ENCODE assay signal across 8 cellular contexts in genomic region chr15:62782100-62782791, GRCh38.
DNase-seq lines count a peak whose midpoint lies in the region; TF ChIP-seq lines count a peak whose summit lies in the region.

No MANE protein-coding gene starts in this region.

- H3K9me3 ChIP-seq in HAP-1: 0 out of 2 replicates have a peak, but pooled peaks cover 2% of the 10 kb centered on the region
- H3K9me3 ChIP-seq in iPS DF 6.9 (ENCODE audit: control insufficient read depth, insufficient read depth, low read length): no peaks in the 10 kb centered on the region

- H3K36me3 ChIP-seq in HAP-1 (replicated peaks) (no peaks in the 10 kb centered on the region), brain microvascular endothelial cell (replicated peaks) (no peaks in the 10 kb centered on the region), iPS DF 6.9 (ENCODE audit: control insufficient read depth, insufficient read depth, low read length) (no peaks in the 10 kb centered on the region)

- H3K4me3 Mint-ChIP-seq in CD14-positive monocyte: no peak overlapping the region
- H3K4me3 Mint-ChIP-seq in activated T-cell treated with anti-CD3 and anti-CD28 coated beads, Interleukin-2, amount 50 U/mL, for 24 hours: no peak overlapping the region

- in situ Hi-C loops in HAP-1 (cut with MboI; ENCODE audit: low sequenced_read_pairs): no loop called here
- in situ Hi-C loops in brain microvascular endothelial cell (cut with HindIII; ENCODE audit: low pct_ligation_motif_present, low sequenced_read_pairs): no loop called here

- no peaks in the 10 kb centered on the region for H3K36me3 Mint-ChIP-seq in CD14-positive monocyte
- H3K36me3 Mint-ChIP-seq in activated T-cell treated with anti-CD3 and anti-CD28 coated beads, Interleukin-2, amount 50 U/mL, for 24 hours (ENCODE audit: low read depth): no peaks in the 10 kb centered on the region

- H3K4me1 ChIP-seq in HAP-1: peaks cover 20% of the 10 kb centered on the region
- H3K4me1 ChIP-seq in iPS DF 6.9 (ENCODE audit: control insufficient read depth, insufficient read depth, low read length): no peaks in the 10 kb centered on the region

- intact Hi-C loops in CD14-positive monocyte (cut with micrococcal nuclease): loop anchor here in 1 of 2 donors (10.0 kb wide), 1 partner anchor 313 kb away; no protein-coding TSS in a partner anchor

- peaks cover 1 to 4% (median 2%) of the 10 kb centered on the region in 3 donors for H3K27me3 Mint-ChIP-seq in CD14-positive monocyte (ENCODE audit: low read depth in 3 of 3)
- peaks cover 7% of the 10 kb centered on the region for H3K27me3 Mint-ChIP-seq in activated T-cell treated with anti-CD3 and anti-CD28 coated beads, Interleukin-2, amount 50 U/mL, for 24 hours

- TF ChIP-seq CTCF in CD14-positive monocyte (IDR thresholded peaks at IDR 0.05) (peak; percentile 49), brain microvascular endothelial cell (IDR thresholded peaks at IDR 0.05; ENCODE audit: low read depth, low read length, missing control alignments) (peak; percentile 82)

- H3K27me3 ChIP-seq in HAP-1 (ENCODE audit: low read depth) (no peaks in the 10 kb centered on the region), brain microvascular endothelial cell (replicated peaks) (no peaks in the 10 kb centered on the region), iPS DF 6.9 (ENCODE audit: control insufficient read depth, insufficient read depth, low read length) (no peaks in the 10 kb centered on the region)

- H3K4me1 Mint-ChIP-seq in CD14-positive monocyte: peaks cover 32% of the 10 kb centered on the region
- no peaks in the 10 kb centered on the region for H3K4me1 Mint-ChIP-seq in activated T-cell treated with anti-CD3 and anti-CD28 coated beads, Interleukin-2, amount 50 U/mL, for 24 hours (ENCODE audit: low read depth)

- peak overlapping the region in 1 of 7 donors; percentile 4 for H3K27ac Mint-ChIP-seq in CD14-positive monocyte
- H3K27ac Mint-ChIP-seq in activated T-cell treated with anti-CD3 and anti-CD28 coated beads, Interleukin-2, amount 50 U/mL, for 24 hours: no peak overlapping the region

- no peak overlapping the region for H3K4me3 ChIP-seq in HAP-1
- no peak overlapping the region for H3K4me3 ChIP-seq in brain microvascular endothelial cell (ENCODE audit: low read depth, low read length)
- no peak overlapping the region for H3K4me3 ChIP-seq in iPS DF 6.9 (ENCODE audit: low read length)

- H3K27ac ChIP-seq in brain microvascular endothelial cell (no peak overlapping the region), iPS DF 6.9 (ENCODE audit: low read length) (no peak overlapping the region)

- DNase-seq in CD14-positive monocyte (ENCODE audit: low spot score): no peak
- peak; percentile 82 to 84 for DNase-seq in HAP-1 (ENCODE audit: low spot score in 2 of 2)
- DNase-seq in NCI-H748 (lab: John Stamatoyannopoulos, UW; ENCODE audit: unreplicated experiment): peak; percentile 62
- DNase-seq in brain microvascular endothelial cell: peak; percentile 75
- peak; percentile 61 for DNase-seq in iPS DF 6.9 (ENCODE audit: low read depth, low spot score)
- DNase-seq in smooth muscle cell of the brain vasculature (ENCODE audit: low read depth, low spot score): peak; percentile 90
- no peak for DNase-seq in activated CD8-positive, alpha-beta memory T cell treated with anti-CD3 and anti-CD28 coated beads for 24 hours
- no peak for DNase-seq in activated T-cell treated with anti-CD3 and anti-CD28 coated beads, Interleukin-2, amount 50 U/mL, for 24 hours

- H3K9me3 Mint-ChIP-seq in CD14-positive monocyte: no peaks in the 10 kb centered on the region
- no peaks in the 10 kb centered on the region for H3K9me3 Mint-ChIP-seq in activated T-cell treated with anti-CD3 and anti-CD28 coated beads, Interleukin-2, amount 50 U/mL, for 24 hours

- WGBS in iPS DF 6.9 (ENCODE audit: insufficient coverage, insufficient read length): no CpG with 5 or more reads among the region's 11 CpGs

Comparison
In these comparisons a context has a peak if more than half of its experiments do, and no peak if none do; other contexts are left out.
1. DNase-seq: peak in HAP-1 (2 of 2), NCI-H748 (single experiment), brain microvascular endothelial cell (single experiment), iPS DF 6.9 (single experiment) and smooth muscle cell of the brain vasculature (single experiment); none in CD14-positive monocyte (single experiment), activated CD8-positive, alpha-beta memory T cell treated with anti-CD3 and anti-CD28 coated beads for 24 hours (single experiment) and activated T-cell treated with anti-CD3 and anti-CD28 coated beads, Interleukin-2, amount 50 U/mL, for 24 hours (single experiment).